In the genomic region with DNA sequence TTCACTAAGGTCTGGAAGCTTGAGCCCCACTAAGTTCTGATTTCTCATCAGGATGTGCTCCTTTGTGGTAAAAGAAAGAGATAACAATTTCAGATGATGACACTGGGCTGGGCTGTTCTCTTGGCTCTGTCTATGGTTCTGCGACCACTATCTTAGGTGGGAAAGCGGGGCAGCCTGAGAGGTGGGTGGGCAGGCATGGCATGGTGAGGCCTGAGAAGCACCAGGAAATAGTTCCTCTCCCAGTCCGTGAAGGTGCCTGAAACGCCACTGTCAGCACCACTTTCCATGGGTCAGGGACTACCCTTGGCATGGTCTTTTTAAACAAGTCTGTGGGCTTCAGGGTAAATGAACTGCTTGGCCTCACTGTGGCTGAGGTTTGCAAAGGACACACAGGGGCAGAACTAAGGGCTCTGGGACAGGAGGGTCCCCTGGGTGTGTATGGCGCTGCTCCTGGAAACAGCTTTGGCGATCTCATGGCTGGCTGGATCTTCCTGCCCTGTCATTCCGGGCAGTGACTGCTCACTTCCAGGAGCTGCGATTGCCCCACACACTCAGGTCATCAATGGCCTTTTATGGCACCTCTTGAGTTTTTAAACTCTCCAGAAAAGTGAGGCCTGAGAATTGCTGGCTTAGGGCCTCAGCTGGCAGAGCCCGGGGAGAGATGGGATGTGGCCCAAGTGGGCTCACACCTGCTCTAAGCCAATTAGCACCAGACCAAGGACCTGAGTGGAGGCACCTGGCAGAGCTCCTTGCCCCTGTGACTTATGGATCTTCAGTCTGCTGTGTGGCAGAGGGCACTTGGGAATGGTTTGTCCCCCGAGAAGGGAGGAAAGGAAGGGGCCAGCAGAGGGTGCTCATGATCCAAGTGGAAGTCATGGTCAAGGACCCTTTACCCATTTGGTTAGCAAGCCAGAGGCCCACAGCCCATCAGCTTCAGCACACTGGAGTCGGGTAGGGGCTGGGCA, we compare ENCODE assay signal across 9 cellular contexts. TPM values are rescaled to one million over a fixed set of nuclear protein-coding genes. Genes with fewer than 3 reads are reported as not detected.
A peak's percentile ranks its signal among the peaks of the same experiment; 100 is the strongest.
DNase-seq lines count a peak whose midpoint lies in the region; ATAC-seq and TF ChIP-seq lines count a peak whose summit lies in the region.
"Had no signal": no experiment of that assay in that cellular context is flagged by ENCODE, and none has a peak within 500 bp of the region (broad histone marks: within the 10 kb centered on the region; RNA-seq: fewer than 3 reads in every experiment).

No MANE protein-coding gene starts in this region.

- H3K27ac Mint-ChIP-seq in CD4-positive, CD25-positive, alpha-beta regulatory T cell: peak overlapping the region in 2 of 3 donors; percentile 86 to 95

- intact Hi-C loops in sciatic nerve (cut with DNase I): no loop called here

- DNase-seq in CD4-positive, CD25-positive, alpha-beta regulatory T cell: no peak
- DNase-seq in H7: peak; percentile 85
- peak; percentile 48 for DNase-seq in fibroblast of pulmonary artery (ENCODE audit: low read depth)
- peak; percentile 38 for DNase-seq in sciatic nerve (ENCODE audit: low spot score)

- ATAC-seq in CD4-positive, CD25-positive, alpha-beta regulatory T cell (ENCODE audit: low read depth in 2 of 2): no peak
- ATAC-seq in SK-N-SH treated with all-trans-retinoic acid at 6 μM for 48 hours (peak; percentile 75), sciatic nerve (peak; percentile 35), HG02763 (IDR thresholded peaks at IDR 0.05; ENCODE audit: unreplicated experiment) (no peak), HG03457 (IDR thresholded peaks at IDR 0.05; ENCODE audit: unreplicated experiment) (no peak), HG03432 (IDR thresholded peaks at IDR 0.05; ENCODE audit: unreplicated experiment) (no peak)

- no peaks in the 10 kb centered on the region for H3K27me3 ChIP-seq in CD4-positive, CD25-positive, alpha-beta regulatory T cell (ENCODE audit: control insufficient read depth, insufficient read depth, low read length)
- H3K27me3 ChIP-seq in H7 (ENCODE audit: control insufficient read depth, insufficient read depth, low read length): no peaks in the 10 kb centered on the region

- no peaks in the 10 kb centered on the region for H3K27me3 Mint-ChIP-seq in CD4-positive, CD25-positive, alpha-beta regulatory T cell

- no peak overlapping the region for H3K27ac ChIP-seq in CD4-positive, CD25-positive, alpha-beta regulatory T cell (ENCODE audit: insufficient read depth, low read length, poor library complexity, severe bottlenecking)
- H3K27ac ChIP-seq: KMS-11 had no signal

- H3K4me3 Mint-ChIP-seq in CD4-positive, CD25-positive, alpha-beta regulatory T cell: peak overlapping the region in 1 of 4 donors; percentile 38

- no peaks in the 10 kb centered on the region for H3K9me3 Mint-ChIP-seq in CD4-positive, CD25-positive, alpha-beta regulatory T cell

- no peaks in the 10 kb centered on the region for H3K36me3 Mint-ChIP-seq in CD4-positive, CD25-positive, alpha-beta regulatory T cell

- peaks cover 7% of the 10 kb centered on the region for H3K4me1 ChIP-seq in CD4-positive, CD25-positive, alpha-beta regulatory T cell (ENCODE audit: control insufficient read depth, insufficient read depth, low read length, poor library complexity, severe bottlenecking)

- no peaks in the 10 kb centered on the region for H3K36me3 ChIP-seq in CD4-positive, CD25-positive, alpha-beta regulatory T cell (ENCODE audit: control insufficient read depth, insufficient read depth, low read length)
- H3K36me3 ChIP-seq in H7 (replicated peaks; ENCODE audit: control insufficient read depth, insufficient read depth, low read length): no peaks in the 10 kb centered on the region

- TF ChIP-seq CTCF in fibroblast of pulmonary artery (IDR thresholded peaks at IDR 0.05; ENCODE audit: low read length, missing control alignments): peak; percentile 54

- peak overlapping the region; percentile 3 for H3K4me3 ChIP-seq in CD4-positive, CD25-positive, alpha-beta regulatory T cell (ENCODE audit: low read depth, low read length)
- H3K4me3 ChIP-seq in H7 (ENCODE audit: insufficient read depth, low read depth, low read length) (no peak overlapping the region), fibroblast of pulmonary artery (replicated peaks; ENCODE audit: low read depth, low read length) (no peak overlapping the region)

- H3K4me1 Mint-ChIP-seq in CD4-positive, CD25-positive, alpha-beta regulatory T cell: peaks cover 0 to 28% (median 13%) of the 10 kb centered on the region in 4 donors

- H3K9me3 ChIP-seq in CD4-positive, CD25-positive, alpha-beta regulatory T cell (ENCODE audit: control insufficient read depth in 2 of 2, low read length in 2 of 2): no peaks in the 10 kb centered on the region

TF ChIP-seq in SK-N-SH treated with all-trans-retinoic acid at 6 μM for 48 hours, 23 proteins besides CTCF, POLR2A, EP300 and RAD21 (continues in another document):
- TF ChIP-seq TCF4 (CRISPR knock-in tag; IDR thresholded peaks at IDR 0.05; ENCODE audit: borderline replicate concordance): no peak
- no peak for TF ChIP-seq GLIS3 (CRISPR knock-in tag; IDR thresholded peaks at IDR 0.05)
- no peak for TF ChIP-seq PATZ1 (CRISPR knock-in tag; IDR thresholded peaks at IDR 0.05; ENCODE audit: borderline replicate concordance)
- TF ChIP-seq ZFP30 (CRISPR knock-in tag; IDR thresholded peaks at IDR 0.05): no peak
- no peak for TF ChIP-seq ARNTL (CRISPR knock-in tag; IDR thresholded peaks at IDR 0.05; ENCODE audit: borderline replicate concordance, low read depth)
- no peak for TF ChIP-seq OSR1 (CRISPR knock-in tag; IDR thresholded peaks at IDR 0.05)
- TF ChIP-seq, protein P1, sequence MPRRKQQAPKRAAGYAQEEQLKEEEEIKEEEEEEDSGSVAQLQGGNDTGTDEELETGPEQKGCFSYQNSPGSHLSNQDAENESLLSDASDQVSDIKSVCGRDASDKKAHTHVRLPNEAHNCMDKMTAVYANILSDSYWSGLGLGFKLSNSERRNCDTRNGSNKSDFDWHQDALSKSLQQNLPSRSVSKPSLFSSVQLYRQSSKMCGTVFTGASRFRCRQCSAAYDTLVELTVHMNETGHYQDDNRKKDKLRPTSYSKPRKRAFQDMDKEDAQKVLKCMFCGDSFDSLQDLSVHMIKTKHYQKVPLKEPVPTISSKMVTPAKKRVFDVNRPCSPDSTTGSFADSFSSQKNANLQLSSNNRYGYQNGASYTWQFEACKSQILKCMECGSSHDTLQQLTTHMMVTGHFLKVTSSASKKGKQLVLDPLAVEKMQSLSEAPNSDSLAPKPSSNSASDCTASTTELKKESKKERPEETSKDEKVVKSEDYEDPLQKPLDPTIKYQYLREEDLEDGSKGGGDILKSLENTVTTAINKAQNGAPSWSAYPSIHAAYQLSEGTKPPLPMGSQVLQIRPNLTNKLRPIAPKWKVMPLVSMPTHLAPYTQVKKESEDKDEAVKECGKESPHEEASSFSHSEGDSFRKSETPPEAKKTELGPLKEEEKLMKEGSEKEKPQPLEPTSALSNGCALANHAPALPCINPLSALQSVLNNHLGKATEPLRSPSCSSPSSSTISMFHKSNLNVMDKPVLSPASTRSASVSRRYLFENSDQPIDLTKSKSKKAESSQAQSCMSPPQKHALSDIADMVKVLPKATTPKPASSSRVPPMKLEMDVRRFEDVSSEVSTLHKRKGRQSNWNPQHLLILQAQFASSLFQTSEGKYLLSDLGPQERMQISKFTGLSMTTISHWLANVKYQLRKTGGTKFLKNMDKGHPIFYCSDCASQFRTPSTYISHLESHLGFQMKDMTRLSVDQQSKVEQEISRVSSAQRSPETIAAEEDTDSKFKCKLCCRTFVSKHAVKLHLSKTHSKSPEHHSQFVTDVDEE (CRISPR knock-in tag; IDR thresholded peaks at IDR 0.05): no peak
- no peak for TF ChIP-seq CSRNP3 (CRISPR knock-in tag; IDR thresholded peaks at IDR 0.05)
- no peak for TF ChIP-seq ZC3H10 (CRISPR knock-in tag; IDR thresholded peaks at IDR 0.05)
- no peak for TF ChIP-seq TOX (CRISPR knock-in tag; IDR thresholded peaks at IDR 0.05; ENCODE audit: borderline replicate concordance)
- TF ChIP-seq ESRRG (CRISPR knock-in tag; IDR thresholded peaks at IDR 0.05): no peak

RNA-seq across cellular contexts. Expression of gene LYVE1, which starts 55.6 kb away (rescaled TPM):
- not detected for total RNA-seq in CD4-positive, CD25-positive, alpha-beta regulatory T cell
- not detected for polyA plus RNA-seq in CD4-positive, CD25-positive, alpha-beta regulatory T cell
- total RNA-seq in H7 (2014; rRNA removed; shearing (Covaris generic)): 0.11 and 0.55 TPM in 2 replicates
- 48.4 TPM for total RNA-seq in sciatic nerve

Comparison
In these comparisons a context has a peak if more than half of its experiments do, and no peak if none do; other contexts are left out.
1. ATAC-seq: peak in SK-N-SH treated with all-trans-retinoic acid at 6 μM for 48 hours (single experiment) and sciatic nerve (single experiment); none in CD4-positive, CD25-positive, alpha-beta regulatory T cell (0 of 2), HG02763 (single experiment), HG03457 (single experiment) and HG03432 (single experiment).
2. DNase-seq: peak in H7 (single experiment), fibroblast of pulmonary artery (single experiment) and sciatic nerve (single experiment); none in CD4-positive, CD25-positive, alpha-beta regulatory T cell (0 of 3).
3. RNA of gene LYVE1, which starts 55.6 kb away (total RNA-seq): 48.4 TPM in sciatic nerve (single experiment); 0.11 to 0.55 TPM in H7 and not detected in CD4-positive, CD25-positive, alpha-beta regulatory T cell (single experiment); every median in the first group is over 10 times any median in the second.